In the genomic region with DNA sequence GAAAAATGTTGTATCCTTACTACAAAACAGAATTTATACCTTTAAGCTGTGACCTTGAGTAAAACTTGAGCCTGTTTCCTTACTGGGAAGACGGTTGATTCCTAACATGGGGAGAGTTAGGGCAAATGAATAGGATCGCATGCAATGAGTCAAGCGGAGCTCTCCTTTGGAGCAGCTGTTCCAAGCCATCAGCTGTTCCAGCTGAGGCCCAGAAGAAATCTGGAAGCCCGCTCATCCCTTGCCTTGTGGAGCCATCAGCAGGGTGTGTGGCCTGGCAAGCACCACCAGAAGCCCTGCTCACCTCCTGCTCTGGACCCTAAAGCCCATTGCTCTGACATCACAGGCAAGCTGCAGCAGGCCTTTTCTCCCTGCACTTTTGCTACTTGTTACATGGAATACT, we compare ENCODE assay signal across 27 cellular contexts. TPM values are rescaled to one million over a fixed set of nuclear protein-coding genes. Genes with fewer than 3 reads are reported as not detected.
DNase-seq lines count a peak whose midpoint lies in the region; ATAC-seq and TF ChIP-seq lines count a peak whose summit lies in the region.
"Had no signal": no experiment of that assay in that cellular context is flagged by ENCODE, and none has a peak within 500 bp of the region (broad histone marks: within the 10 kb centered on the region; RNA-seq: fewer than 3 reads in every experiment).

No MANE protein-coding gene starts in this region.

- no peaks in the 10 kb centered on the region for H3F3A ChIP-seq in PC-3 (ENCODE audit: low read length, unreplicated experiment)

- no peak for ATAC-seq in activated naive CD8-positive, alpha-beta T cell treated with anti-CD3 and anti-CD28 coated beads, Interleukin-2, amount 50 U/mL, for 24 hours
- ATAC-seq in T-helper 17 cell: no peak
- ATAC-seq in naive thymus-derived CD4-positive, alpha-beta T cell: no peak
- no peak for ATAC-seq in PC-3
- ATAC-seq in GM21526 (IDR thresholded peaks at IDR 0.05; ENCODE audit: low FRiP score, unreplicated experiment): no peak
- ATAC-seq: CD8-positive, alpha-beta T cell had no signal

- CTCF ChIA-PET in naive thymus-derived CD4-positive, alpha-beta T cell (lab: Charles Lee): interaction anchor here (0.6 kb wide), 1 partner anchor 110 kb away, joined by 3 read pairs; no protein-coding TSS in a partner anchor
- CTCF ChIA-PET in PC-3 (lab: Charles Lee): no interaction called here

- H3K36me3 ChIP-seq in naive thymus-derived CD4-positive, alpha-beta T cell (ENCODE audit: control insufficient read depth in 2 of 3, insufficient read depth in 3 of 3, low read length in 3 of 3): peaks cover 18 to 82% (median 29%) of the 10 kb centered on the region in 3 experiments
- H3K36me3 ChIP-seq in PC-3 (ENCODE audit: low read depth, low read length): peaks cover 53% of the 10 kb centered on the region

- no peaks in the 10 kb centered on the region for H3K4me1 ChIP-seq in naive thymus-derived CD4-positive, alpha-beta T cell (ENCODE audit: control insufficient read depth in 2 of 2, insufficient read depth in 2 of 2, low read length in 2 of 2)
- no peaks in the 10 kb centered on the region for H3K4me1 ChIP-seq in PC-3 (ENCODE audit: insufficient read depth, low read length)
- H3K4me1 ChIP-seq: Caco-2, Peyer's patch had no signal

- no peak overlapping the region for H3K4me3 Mint-ChIP-seq in activated naive CD8-positive, alpha-beta T cell
- H3K4me3 Mint-ChIP-seq in activated naive CD8-positive, alpha-beta T cell treated with anti-CD3 and anti-CD28 coated beads, Interleukin-2, amount 50 U/mL, for 24 hours: no peak overlapping the region
- H3K4me3 Mint-ChIP-seq in T-helper 17 cell: no peak overlapping the region
- H3K4me3 Mint-ChIP-seq in naive thymus-derived CD4-positive, alpha-beta T cell: no peak overlapping the region
- H3K4me3 Mint-ChIP-seq: CD8-positive, alpha-beta T cell had no signal

- no peak overlapping the region for H3K9ac ChIP-seq in PC-3 (ENCODE audit: low read length)
- H3K9ac ChIP-seq: KMS-11 had no signal

- peaks cover 50% of the 10 kb centered on the region for H3K79me2 ChIP-seq in PC-3 (ENCODE audit: low read length)

- no peak overlapping the region for H2AFZ ChIP-seq in PC-3 (ENCODE audit: low read length)

- H3K9me2 ChIP-seq in PC-3 (replicated peaks; ENCODE audit: low read length): no peaks in the 10 kb centered on the region

- H3K9me3 ChIP-seq in T-helper 17 cell (ENCODE audit: control insufficient read depth, low read length, poor library complexity, severe bottlenecking): no peaks in the 10 kb centered on the region
- H3K9me3 ChIP-seq in naive thymus-derived CD4-positive, alpha-beta T cell (ENCODE audit: control insufficient read depth in 2 of 3, low read length in 3 of 3): no peaks in the 10 kb centered on the region
- H3K9me3 ChIP-seq in PC-3 (ENCODE audit: low read length): no peaks in the 10 kb centered on the region
- H3K9me3 ChIP-seq: Caco-2, Peyer's patch had no signal

- no peaks in the 10 kb centered on the region for H3K9me3 Mint-ChIP-seq in activated naive CD8-positive, alpha-beta T cell (ENCODE audit: low read depth)
- H3K9me3 Mint-ChIP-seq in activated naive CD8-positive, alpha-beta T cell treated with anti-CD3 and anti-CD28 coated beads, Interleukin-2, amount 50 U/mL, for 24 hours: no peaks in the 10 kb centered on the region
- no peaks in the 10 kb centered on the region for H3K9me3 Mint-ChIP-seq in naive thymus-derived CD4-positive, alpha-beta T cell
- H3K9me3 Mint-ChIP-seq: CD8-positive, alpha-beta T cell had no signal

- POLR2A ChIA-PET in naive thymus-derived CD4-positive, alpha-beta T cell (lab: Charles Lee): no interaction called here
- POLR2A ChIA-PET in PC-3 (lab: Charles Lee; ENCODE audit: unreplicated experiment): no interaction called here

- BruUV-seq in PC-3 (replicated peaks; lab: Mats Ljungman, UMichigan): no TSS peak

- intact Hi-C loops in naive thymus-derived CD4-positive, alpha-beta T cell (cut with micrococcal nuclease): no loop called here
- intact Hi-C loops in PC-3 (cut with micrococcal nuclease): no loop called here

- no peak for TF ChIP-seq CTCF in PC-3 (conservative IDR thresholded peaks at IDR 0.05; ENCODE audit: low read depth, low read length)

- peaks cover 6% of the 10 kb centered on the region for H3K36me3 Mint-ChIP-seq in activated naive CD8-positive, alpha-beta T cell
- peaks cover 34% of the 10 kb centered on the region for H3K36me3 Mint-ChIP-seq in activated naive CD8-positive, alpha-beta T cell treated with anti-CD3 and anti-CD28 coated beads, Interleukin-2, amount 50 U/mL, for 24 hours (ENCODE audit: low read depth)
- peaks cover 11% of the 10 kb centered on the region for H3K36me3 Mint-ChIP-seq in T-helper 17 cell (ENCODE audit: low read depth)
- H3K36me3 Mint-ChIP-seq in naive thymus-derived CD4-positive, alpha-beta T cell: peaks cover 20 to 46% (median 27%) of the 10 kb centered on the region in 5 donors

- H3K27me3 ChIP-seq in naive thymus-derived CD4-positive, alpha-beta T cell (ENCODE audit: control insufficient read depth in 2 of 2, insufficient read depth in 2 of 2, low read length in 2 of 2): no peaks in the 10 kb centered on the region
- H3K27me3 ChIP-seq in PC-3 (ENCODE audit: low read length): no peaks in the 10 kb centered on the region
- H3K27me3 ChIP-seq: Peyer's patch had no signal

- no peak overlapping the region for H3K4me2 ChIP-seq in PC-3 (ENCODE audit: low read length)
- H3K4me2 ChIP-seq: KMS-11 had no signal

- peaks cover 25% of the 10 kb centered on the region for H3K4me1 Mint-ChIP-seq in activated naive CD8-positive, alpha-beta T cell (ENCODE audit: low read depth)
- peaks cover 19% of the 10 kb centered on the region for H3K4me1 Mint-ChIP-seq in activated naive CD8-positive, alpha-beta T cell treated with anti-CD3 and anti-CD28 coated beads, Interleukin-2, amount 50 U/mL, for 24 hours
- H3K4me1 Mint-ChIP-seq in T-helper 17 cell: peaks cover 28% of the 10 kb centered on the region
- peaks cover 13 to 49% (median 33%) of the 10 kb centered on the region in 7 donors for H3K4me1 Mint-ChIP-seq in naive thymus-derived CD4-positive, alpha-beta T cell

- H3K4me3 ChIP-seq in naive thymus-derived CD4-positive, alpha-beta T cell (ENCODE audit: low read length): no peak overlapping the region
- H3K4me3 ChIP-seq in PC-3 (ENCODE audit: low read length): no peak overlapping the region
- H3K4me3 ChIP-seq: GM12878, Peyer's patch, SK-N-MC had no signal

- H3K27ac ChIP-seq in naive thymus-derived CD4-positive, alpha-beta T cell (ENCODE audit: low read depth, low read length): peak overlapping the region; percentile 30
- H3K27ac ChIP-seq in PC-3 (ENCODE audit: low read length): no peak overlapping the region
- H3K27ac ChIP-seq: KMS-11, Peyer's patch, SK-N-MC had no signal

- no peaks in the 10 kb centered on the region for H4K20me1 ChIP-seq in PC-3 (ENCODE audit: low read length)

- H3K27me3 Mint-ChIP-seq in activated naive CD8-positive, alpha-beta T cell: no peaks in the 10 kb centered on the region
- no peaks in the 10 kb centered on the region for H3K27me3 Mint-ChIP-seq in activated naive CD8-positive, alpha-beta T cell treated with anti-CD3 and anti-CD28 coated beads, Interleukin-2, amount 50 U/mL, for 24 hours
- no peaks in the 10 kb centered on the region for H3K27me3 Mint-ChIP-seq in T-helper 17 cell
- H3K27me3 Mint-ChIP-seq in naive thymus-derived CD4-positive, alpha-beta T cell: no peaks in the 10 kb centered on the region

- H3K27ac Mint-ChIP-seq in activated naive CD8-positive, alpha-beta T cell: peak overlapping the region; percentile 67
- H3K27ac Mint-ChIP-seq in activated naive CD8-positive, alpha-beta T cell treated with anti-CD3 and anti-CD28 coated beads, Interleukin-2, amount 50 U/mL, for 24 hours: no peak overlapping the region
- peak overlapping the region; percentile 83 for H3K27ac Mint-ChIP-seq in T-helper 17 cell
- H3K27ac Mint-ChIP-seq in naive thymus-derived CD4-positive, alpha-beta T cell: peak overlapping the region in 2 of 9 donors; percentile 6 to 56

- DNase-seq in activated naive CD8-positive, alpha-beta T cell treated with anti-CD3 and anti-CD28 coated beads, Interleukin-2, amount 50 U/mL, for 24 hours: no peak
- DNase-seq in T-helper 17 cell (no peak), PC-3 (no peak), Kasumi-1 (lab: John Stamatoyannopoulos, UW) (no peak)
- DNase-seq in naive thymus-derived CD4-positive, alpha-beta T cell: no peak
- DNase-seq: C1 segment of cervical spinal cord; Caco-2; CD8-positive, alpha-beta T cell; DMS79; EL; GDM1; HCEC 1CT; IMR-90; NCI-H1092; NCI-H1417 treated with DMSO at 0.1 percent for 48 hours; NCI-H1694 treated with DMSO at 0.1 percent for 48 hours; NCI-H2081; NCI-H2227 treated with DMSO at 0.1 percent for 48 hours; NCI-H69; Peyer's patch; SHP77 treated with DMSO at 0.1 percent for 48 hours had no signal

RNA-seq across cellular contexts. Expression of gene KIAA1191, which starts 8.0 kb away (rescaled TPM):
- 10 to 100 TPM; 73.9 to 76.7 TPM for total RNA-seq in T-helper 17 cell
- total RNA-seq in naive thymus-derived CD4-positive, alpha-beta T cell: 10 to 100 TPM; 59.4 to 76.6 (median 65.9) TPM
- 10 to 100 TPM; 43.1 to 53.3 TPM for polyA plus RNA-seq in naive thymus-derived CD4-positive, alpha-beta T cell
- 69.5 and 81.1 TPM in 2 replicates for total RNA-seq in PC-3 (2014; rRNA removed)

RNA-seq across cellular contexts. Expression of gene ARL10, which starts 11.8 kb away (rescaled TPM):
- total RNA-seq in T-helper 17 cell (1 to 10 TPM; 7.3 to 7.6 TPM), PC-3 (2014; rRNA removed) (0.15 and 2.6 TPM in 2 replicates)
- total RNA-seq in naive thymus-derived CD4-positive, alpha-beta T cell: 10 to 100 TPM in 3 of 5 experiments, 1 to 10 TPM in 2; 8.7 to 15.9 (median 12.4) TPM
- 1 to 10 TPM; 1.0 to 2.2 TPM for polyA plus RNA-seq in naive thymus-derived CD4-positive, alpha-beta T cell
- total RNA-seq: NCI-H460 had no signal

RNA-seq across cellular contexts. Expression of gene NOP16, which starts 34.9 kb away (rescaled TPM):
- total RNA-seq in T-helper 17 cell: 10 to 100 TPM; 17.9 to 19.2 TPM
- 10 to 100 TPM; 12.8 to 35.3 (median 22.2) TPM for total RNA-seq in naive thymus-derived CD4-positive, alpha-beta T cell
- polyA plus RNA-seq in naive thymus-derived CD4-positive, alpha-beta T cell: 10 to 100 TPM; 26.9 to 42.2 TPM
- total RNA-seq in PC-3 (2014; rRNA removed): 92.6 and 103 TPM in 2 replicates

RNA-seq across cellular contexts. Expression of gene HIGD2A, which starts 35.0 kb away (rescaled TPM):
- total RNA-seq in T-helper 17 cell (100 to 1,000 TPM; 119 to 135 TPM), PC-3 (2014; rRNA removed) (164 and 174 TPM in 2 replicates)
- total RNA-seq in naive thymus-derived CD4-positive, alpha-beta T cell: 100 to 1,000 TPM in 3 of 5 experiments, 10 to 100 TPM in 2; 86.8 to 124 (median 112) TPM
- polyA plus RNA-seq in naive thymus-derived CD4-positive, alpha-beta T cell: 100 to 1,000 TPM; 223 to 282 TPM
